Comparison of ENCODE assay signal across 12 cellular contexts in the genomic region with DNA sequence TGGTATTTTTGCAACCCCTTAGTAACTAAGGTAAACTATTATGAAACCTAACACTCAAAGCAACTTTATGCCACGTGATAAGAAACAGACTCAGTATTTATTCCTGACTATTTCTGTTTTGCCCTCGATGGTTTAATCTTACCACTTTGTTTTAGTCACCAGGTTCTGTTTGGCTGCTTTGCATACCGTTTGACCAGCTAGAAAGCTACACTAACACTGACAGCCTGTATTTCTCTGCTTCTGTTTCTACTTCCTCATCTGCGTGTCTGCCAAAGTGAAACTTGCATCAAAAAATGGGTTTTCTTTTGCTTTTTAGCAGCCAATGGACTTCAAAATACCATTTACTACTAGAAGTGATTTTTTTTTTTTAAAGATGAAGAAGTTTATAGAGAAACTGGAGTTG.
DNase-seq lines count a peak whose midpoint lies in the region; ATAC-seq and TF ChIP-seq lines count a peak whose summit lies in the region.
"Had no signal": no experiment of that assay in that cellular context is flagged by ENCODE, and none has a peak within 500 bp of the region (broad histone marks: within the 10 kb centered on the region; RNA-seq: fewer than 3 reads in every experiment).

No MANE protein-coding gene starts in this region.

- peak; percentile 86 for ATAC-seq in GM19463 (IDR thresholded peaks at IDR 0.05; ENCODE audit: unreplicated experiment)
- ATAC-seq in HG03039 (IDR thresholded peaks at IDR 0.05; ENCODE audit: unreplicated experiment): peak; percentile 93

- no peak for TF ChIP-seq CTCF in GM10266 (IDR thresholded peaks at IDR 0.05; ENCODE audit: control insufficient read depth, insufficient read depth, low read depth, missing control alignments)

- DNase-seq in GM10266 (ENCODE audit: extremely low spot score): peak; percentile 32
- peak; percentile 96 for DNase-seq in NCI-H526 treated with DMSO at 0.1 percent for 48 hours (lab: John Stamatoyannopoulos, UW)
- no peak for DNase-seq in SIG-M5 (lab: John Stamatoyannopoulos, UW)
- no peak for DNase-seq in activated CD8-positive, alpha-beta memory T cell treated with anti-CD3 and anti-CD28 coated beads, Interleukin-2, amount 50 U/mL, for 4 hours
- DNase-seq in activated naive CD4-positive, alpha-beta T cell (lab: John Stamatoyannopoulos, UW): no peak
- no peak for DNase-seq in DMS53 (lab: John Stamatoyannopoulos, UW)
- DNase-seq: activated naive CD4-positive, alpha-beta T cell treated with Interleukin-2 at 50 U/mL for 16 hours; mesenchymal stem cell; NCI-H1694 treated with DMSO at 0.1 percent for 48 hours; thyroid gland had no signal

Comparison
In these comparisons a context has a peak if more than half of its experiments do, and no peak if none do; other contexts are left out.
1. DNase-seq: peak in GM10266 (single experiment) and NCI-H526 treated with DMSO at 0.1 percent for 48 hours (single experiment); none in SIG-M5 (single experiment), activated CD8-positive, alpha-beta memory T cell treated with anti-CD3 and anti-CD28 coated beads, Interleukin-2, amount 50 U/mL, for 4 hours (single experiment), activated naive CD4-positive, alpha-beta T cell (0 of 4) and DMS53 (single experiment).